1 cellular context compared by ENCODE assay signal in the genomic region with DNA sequence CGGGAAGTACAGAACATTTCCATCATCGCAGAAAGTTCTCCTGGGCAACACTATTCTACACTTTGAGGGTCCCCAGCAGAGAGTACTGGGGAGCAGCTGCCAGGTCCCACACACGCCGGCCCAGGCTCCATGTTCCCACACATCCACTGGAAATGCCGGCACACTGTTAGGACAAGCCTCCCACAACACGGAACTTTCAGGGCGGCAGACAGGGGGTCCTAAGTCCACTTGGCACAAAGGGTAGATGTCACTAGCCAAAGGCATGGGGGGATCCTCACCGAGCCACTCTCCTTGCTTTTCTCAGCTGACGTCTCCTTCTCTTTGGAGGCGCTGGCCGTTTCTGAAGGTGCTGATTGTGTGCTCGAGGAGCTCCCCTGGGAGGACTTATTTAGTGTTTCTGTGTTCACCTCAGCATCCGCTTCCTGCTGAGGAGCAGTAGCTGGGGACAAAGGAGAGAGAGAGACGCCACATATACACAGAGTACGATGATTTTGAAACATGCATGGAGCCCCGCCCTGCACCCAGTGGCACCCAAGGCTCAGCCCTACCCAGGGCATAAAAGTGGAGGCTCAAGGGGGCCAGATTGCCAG.
TF ChIP-seq lines count a peak whose summit lies in the region.

No MANE protein-coding gene starts in this region.

TF ChIP-seq in K562, 482 proteins besides CTCF, POLR2A, EP300 and RAD21:
- TF ChIP-seq, protein P1, sequence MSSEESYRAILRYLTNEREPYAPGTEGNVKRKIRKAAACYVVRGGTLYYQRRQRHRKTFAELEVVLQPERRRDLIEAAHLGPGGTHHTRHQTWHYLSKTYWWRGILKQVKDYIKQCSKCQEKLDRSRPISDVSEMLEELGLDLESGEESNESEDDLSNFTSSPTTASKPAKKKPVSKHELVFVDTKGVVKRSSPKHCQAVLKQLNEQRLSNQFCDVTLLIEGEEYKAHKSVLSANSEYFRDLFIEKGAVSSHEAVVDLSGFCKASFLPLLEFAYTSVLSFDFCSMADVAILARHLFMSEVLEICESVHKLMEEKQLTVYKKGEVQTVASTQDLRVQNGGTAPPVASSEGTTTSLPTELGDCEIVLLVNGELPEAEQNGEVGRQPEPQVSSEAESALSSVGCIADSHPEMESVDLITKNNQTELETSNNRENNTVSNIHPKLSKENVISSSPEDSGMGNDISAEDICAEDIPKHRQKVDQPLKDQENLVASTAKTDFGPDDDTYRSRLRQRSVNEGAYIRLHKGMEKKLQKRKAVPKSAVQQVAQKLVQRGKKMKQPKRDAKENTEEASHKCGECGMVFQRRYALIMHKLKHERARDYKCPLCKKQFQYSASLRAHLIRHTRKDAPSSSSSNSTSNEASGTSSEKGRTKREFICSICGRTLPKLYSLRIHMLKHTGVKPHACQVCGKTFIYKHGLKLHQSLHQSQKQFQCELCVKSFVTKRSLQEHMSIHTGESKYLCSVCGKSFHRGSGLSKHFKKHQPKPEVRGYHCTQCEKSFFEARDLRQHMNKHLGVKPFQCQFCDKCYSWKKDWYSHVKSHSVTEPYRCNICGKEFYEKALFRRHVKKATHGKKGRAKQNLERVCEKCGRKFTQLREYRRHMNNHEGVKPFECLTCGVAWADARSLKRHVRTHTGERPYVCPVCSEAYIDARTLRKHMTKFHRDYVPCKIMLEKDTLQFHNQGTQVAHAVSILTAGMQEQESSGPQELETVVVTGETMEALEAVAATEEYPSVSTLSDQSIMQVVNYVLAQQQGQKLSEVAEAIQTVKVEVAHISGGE (CRISPR knock-in tag; IDR thresholded peaks at IDR 0.05), result peak in 1 of 3 experiments; percentile 66; a peak in 1 of 6 replicates
- TF ChIP-seq ZNF282 (CRISPR knock-in tag; IDR thresholded peaks at IDR 0.05) (no peak), SUPT5H (IDR thresholded peaks at IDR 0.05) (no peak), NBN (IDR thresholded peaks at IDR 0.05; ENCODE audit: low read depth) (no peak), POLR2G (IDR thresholded peaks at IDR 0.05; ENCODE audit: low read depth, low read length) (0 out of 2 replicates have a peak, but pooled peaks have one; percentile 6)
TF ChIP-seq in K562: peak in this region for 2.
